ENCODE assay signal across 26 cellular contexts in genomic region chr3:126485131-126485530, GRCh38. TPM values are rescaled to one million over a fixed set of nuclear protein-coding genes. Genes with fewer than 3 reads are reported as not detected.
DNase-seq lines count a peak whose midpoint lies in the region; ATAC-seq and TF ChIP-seq lines count a peak whose summit lies in the region.
"Had no signal": no experiment of that assay in that cellular context is flagged by ENCODE, and none has a peak within 500 bp of the region (broad histone marks: within the 10 kb centered on the region; RNA-seq: fewer than 3 reads in every experiment).

No MANE protein-coding gene starts in this region.

- no peaks in the 10 kb centered on the region for H3K9me2 ChIP-seq in Loucy (replicated peaks; ENCODE audit: low read depth, low read length)

- no peaks in the 10 kb centered on the region for H4K20me1 ChIP-seq in Loucy (ENCODE audit: insufficient read depth, low read length, poor library complexity, severe bottlenecking)

- DNase-seq in ELF-1 (ENCODE audit: low read depth, low spot score) (peak; percentile 8), glutamatergic neuron (no peak), right lobe of liver (peak in 2 of 3 donors; percentile 5 to 39), NAMALWA (ENCODE audit: low spot score) (no peak), retina (no peak), left cardiac atrium (no peak), middle frontal gyrus (ENCODE audit: extremely low spot score, low spot score) (no peak)
- DNase-seq: AML-193; DMS79 treated with DMSO at 0.1 percent for 48 hours; HFFc6; Kasumi-1; MM.1S; NCI-H1092 treated with DMSO at 0.1 percent for 48 hours; NCI-H146; NCI-H2081; NCI-H2171 treated with DMSO at 0.1 percent for 48 hours; NK-92 treated with Interleukin-12 subunit alpha and Interleukin-12 subunit beta, amount 100 ng/mL, for 24 hours had no signal

- no peak overlapping the region for H3K4me2 ChIP-seq in Loucy (ENCODE audit: low read depth, low read length, poor library complexity, severe bottlenecking)

- H3K4me3 Mint-ChIP-seq in glutamatergic neuron (ENCODE audit: unreplicated experiment) = no peak overlapping the region
- H3K4me3 Mint-ChIP-seq: HFFc6 had no signal

- TF ChIP-seq CTCF in Loucy (conservative IDR thresholded peaks at IDR 0.05; ENCODE audit: low read length) = no peak
- TF ChIP-seq CTCF in glutamatergic neuron (IDR thresholded peaks at IDR 0.05; ENCODE audit: partially characterized antibody, unreplicated experiment) = no peak
- no peak for TF ChIP-seq CTCF in right lobe of liver (IDR thresholded peaks at IDR 0.05)

- H3K9me3 ChIP-seq in Loucy (ENCODE audit: insufficient read depth, low read depth, low read length) (no peaks in the 10 kb centered on the region), right lobe of liver (no peaks in the 10 kb centered on the region)

- intact Hi-C loops in right lobe of liver (cut with DNase I) = no loop called here
- intact Hi-C loops in left cardiac atrium (cut with DNase I) = no loop called here

- peak overlapping the region; percentile 77 for H3K9ac ChIP-seq in Loucy (ENCODE audit: low read depth, low read length, poor library complexity, severe bottlenecking)

- peak overlapping the region; percentile 75 for H3K27ac Mint-ChIP-seq in glutamatergic neuron (ENCODE audit: unreplicated experiment)
- H3K27ac Mint-ChIP-seq: HFFc6 had no signal

- no peaks in the 10 kb centered on the region for H3K36me3 Mint-ChIP-seq in glutamatergic neuron (ENCODE audit: unreplicated experiment)

- ATAC-seq in right lobe of liver = no peak
- no peak for ATAC-seq in left cardiac atrium

- peaks cover 56% of the 10 kb centered on the region for H3K4me1 ChIP-seq in Loucy (ENCODE audit: insufficient read depth, low read length, poor library complexity, severe bottlenecking)
- peaks cover 0 to 37% (median 4%) of the 10 kb centered on the region in 4 donors for H3K4me1 ChIP-seq in right lobe of liver

- H2AFZ ChIP-seq in Loucy (ENCODE audit: low read length) = no peak overlapping the region

- 95% methylated on average over 5 of the region's 7 CpGs for WGBS in right lobe of liver (ENCODE audit: insufficient coverage, low coverage, low lambda C conversion rate, missing lambda C conversion rate)

- TF ChIP-seq POLR2A in right lobe of liver (IDR thresholded peaks at IDR 0.05) = no peak

- no peaks in the 10 kb centered on the region for H3K79me2 ChIP-seq in Loucy (ENCODE audit: insufficient read depth, low read length)

- no peak overlapping the region for H3K27ac ChIP-seq in right lobe of liver
- H3K27ac ChIP-seq: 22Rv1, C4-2B had no signal

- peaks cover 34% of the 10 kb centered on the region for H3K4me1 Mint-ChIP-seq in glutamatergic neuron (ENCODE audit: low read depth, unreplicated experiment)

- peaks cover 3% of the 10 kb centered on the region for H3K9me3 Mint-ChIP-seq in glutamatergic neuron (ENCODE audit: unreplicated experiment)
- H3K9me3 Mint-ChIP-seq: HFFc6 had no signal

- H3K36me3 ChIP-seq in Loucy (ENCODE audit: insufficient read depth, low read length) (no peaks in the 10 kb centered on the region), right lobe of liver (peaks cover 0 to 25% (median 0%) of the 10 kb centered on the region in 4 donors)

- H3K27me3 Mint-ChIP-seq in glutamatergic neuron (ENCODE audit: unreplicated experiment) = peaks cover 6% of the 10 kb centered on the region

- no peaks in the 10 kb centered on the region for H3F3A ChIP-seq in Loucy (ENCODE audit: low read depth)

- no peak overlapping the region for H3K4me3 ChIP-seq in Loucy (ENCODE audit: low read length, poor library complexity, severe bottlenecking)
- H3K4me3 ChIP-seq in right lobe of liver = no peak overlapping the region

- no peaks in the 10 kb centered on the region for H3K27me3 ChIP-seq in Loucy (ENCODE audit: insufficient read depth, low read length, poor library complexity, severe bottlenecking)
- H3K27me3 ChIP-seq in right lobe of liver = no peaks in the 10 kb centered on the region

RNA-seq across cellular contexts. Expression of gene ZXDC, which starts 9.4 kb away (rescaled TPM):
- total RNA-seq in glutamatergic neuron (ENCODE audit: unreplicated experiment) (39.5 TPM), right lobe of liver (10 to 100 TPM; 16.4 to 30.2 (median 24.0) TPM), left cardiac atrium (10 to 100 TPM; 15.7 to 20.7 TPM)

RNA-seq across cellular contexts. Expression of gene UROC1, which starts 32.4 kb away (rescaled TPM):
- total RNA-seq in glutamatergic neuron (ENCODE audit: unreplicated experiment) (not detected), right lobe of liver (100 to 1,000 TPM in 1 of 6 experiments, 10 to 100 TPM in 5; 15.1 to 101 (median 55.8) TPM), left cardiac atrium (not detected)
- total RNA-seq: G401, H4, HFFc6, HT-29, NCI-H460, Right ventricle myocardium superior had no signal

RNA-seq across cellular contexts. Expression of gene CHST13, which starts 38.8 kb away (rescaled TPM):
- total RNA-seq in glutamatergic neuron (ENCODE audit: unreplicated experiment) (not detected), right lobe of liver (10 to 100 TPM; 23.5 to 48.9 (median 28.2) TPM), left cardiac atrium (under 1 TPM; 0.60 to 0.74 TPM)
- total RNA-seq: HFFc6, NCI-H460, OCI-LY7 had no signal

Comparison
In these comparisons a context has a peak if more than half of its experiments do, and no peak if none do; other contexts are left out.
1. DNase-seq: peak in ELF-1 (single experiment) and right lobe of liver (2 of 3); none in glutamatergic neuron (single experiment), NAMALWA (single experiment), retina (single experiment), left cardiac atrium (single experiment) and middle frontal gyrus (single experiment).
2. RNA of gene UROC1, which starts 32.4 kb away (total RNA-seq): 15.1 to 101 TPM in right lobe of liver; not detected in glutamatergic neuron (single experiment) and not detected in left cardiac atrium; every median in the first group is over 10 times any median in the second.
3. RNA of gene CHST13, which starts 38.8 kb away (total RNA-seq): 23.5 to 48.9 TPM in right lobe of liver; 0.60 to 0.74 TPM in left cardiac atrium and not detected in glutamatergic neuron (single experiment); every median in the first group is over 10 times any median in the second.